7 cellular contexts compared by ENCODE assay signal in the genomic region with DNA sequence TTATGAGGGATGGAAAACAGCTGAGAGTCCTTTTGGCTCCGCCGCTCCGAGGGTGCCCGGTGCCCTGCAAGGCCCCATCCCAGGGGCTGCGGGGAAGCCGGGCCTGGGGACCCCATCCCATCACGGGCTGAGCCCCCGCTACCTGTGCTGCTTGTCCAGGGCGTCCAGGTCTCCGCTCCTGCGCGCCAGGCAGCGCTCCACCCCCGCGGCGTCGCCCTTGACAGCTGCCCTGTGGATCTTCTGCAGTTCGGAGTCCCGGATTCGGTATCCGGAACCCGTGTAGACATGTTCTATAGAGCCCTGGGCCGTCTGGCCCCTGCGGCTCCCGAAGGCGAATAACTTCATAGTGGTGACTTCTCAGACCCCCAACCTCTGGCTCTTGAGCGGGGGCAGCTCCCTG.
A peak's percentile ranks its signal among the peaks of the same experiment; 100 is the strongest.
DNase-seq lines count a peak whose midpoint lies in the region; ATAC-seq and TF ChIP-seq lines count a peak whose summit lies in the region.
"Not testable (repeated sequence)": the region's sequence is repeated elsewhere in the genome, so short reads cannot be mapped to it uniquely, and the experiment has no call there.

No MANE protein-coding gene starts in this region.

- H3K27ac ChIP-seq in HUES48 (ENCODE audit: low read depth, low read length); duodenal mucosa (ENCODE audit: low read depth, low read length); right cardiac atrium (ENCODE audit: low read length); lower lobe of right lung: not testable (repeated sequence)
- H3K27ac ChIP-seq in skin epidermis, result peak overlapping the region in 3 of 21 experiments; percentile 14 to 70 (median 62)

- not testable (repeated sequence) for H3K4me1 Mint-ChIP-seq in T-helper 1 cell treated with Interleukin-12 subunit alpha and Interleukin-12 subunit beta and Interleukin-4 antibody, amounts not matched to agents 30 μg/mL and 1 μg/mL, for 36 hours (ENCODE audit: low read depth); activated T-helper 17 cell treated with anti-CD3 and anti-CD28 coated beads, Interleukin-2, amount 50 U/mL, for 72 hours

- H3K9me3 ChIP-seq in HUES48 (ENCODE audit: control insufficient read depth, insufficient read depth, low read length); duodenal mucosa (ENCODE audit: control insufficient read depth in 1 of 2, low read length in 2 of 2); right cardiac atrium (ENCODE audit: control insufficient read depth, low read length); lower lobe of right lung: not testable (repeated sequence)

- DNase-seq in right cardiac atrium, result not testable (repeated sequence)
- peak; percentile 20 for DNase-seq in lower lobe of right lung

- H3K9me3 Mint-ChIP-seq in T-helper 1 cell treated with Interleukin-12 subunit alpha and Interleukin-12 subunit beta and Interleukin-4 antibody, amounts not matched to agents 30 μg/mL and 1 μg/mL, for 36 hours; activated T-helper 17 cell treated with anti-CD3 and anti-CD28 coated beads, Interleukin-2, amount 50 U/mL, for 72 hours: not testable (repeated sequence)

- not testable (repeated sequence) for H3K36me3 ChIP-seq in HUES48 (ENCODE audit: control insufficient read depth, insufficient read depth, low read length); duodenal mucosa (ENCODE audit: control insufficient read depth in 1 of 2, insufficient read depth in 2 of 2, low read length in 2 of 2); lower lobe of right lung

- H3K4me3 ChIP-seq in HUES48 (ENCODE audit: low read depth, low read length) (peak overlapping the region; percentile 53), duodenal mucosa (ENCODE audit: low read depth in 1 of 2, low read length in 2 of 2) (peak overlapping the region; percentile 40 to 51), right cardiac atrium (ENCODE audit: low read length) (peak overlapping the region; percentile 35), lower lobe of right lung (peak overlapping the region; percentile 45), skin epidermis (peak overlapping the region in 6 of 7 experiments; percentile 16 to 50 (median 26))

- H3K9ac ChIP-seq in HUES48 (ENCODE audit: low read depth, low read length), result not testable (repeated sequence)
- H3K9ac ChIP-seq in duodenal mucosa (ENCODE audit: low read depth in 1 of 2, low read length in 2 of 2), result peak overlapping the region in 1 of 2 donors; percentile 25

- intact Hi-C loops in right cardiac atrium (cut with DNase I); lower lobe of right lung (cut with DNase I): not testable (repeated sequence)

- H3K4me1 ChIP-seq in HUES48 (ENCODE audit: control insufficient read depth, insufficient read depth, low read length); duodenal mucosa (ENCODE audit: control insufficient read depth in 1 of 2, insufficient read depth in 2 of 2, low read length in 2 of 2); right cardiac atrium (ENCODE audit: control insufficient read depth, insufficient read depth, low read length); lower lobe of right lung: not testable (repeated sequence)

- not testable (repeated sequence) for H3K36me3 Mint-ChIP-seq in T-helper 1 cell treated with Interleukin-12 subunit alpha and Interleukin-12 subunit beta and Interleukin-4 antibody, amounts not matched to agents 30 μg/mL and 1 μg/mL, for 36 hours (ENCODE audit: low read depth); activated T-helper 17 cell treated with anti-CD3 and anti-CD28 coated beads, Interleukin-2, amount 50 U/mL, for 72 hours (ENCODE audit: low read depth)

- H3K27me3 ChIP-seq in HUES48 (ENCODE audit: control insufficient read depth, insufficient read depth, low read length); duodenal mucosa (ENCODE audit: control insufficient read depth in 1 of 2, insufficient read depth in 2 of 2, low read length in 2 of 2); right cardiac atrium (ENCODE audit: control insufficient read depth, insufficient read depth); lower lobe of right lung (ENCODE audit: low read depth): not testable (repeated sequence)

- peak overlapping the region; percentile 91 for H3K4me3 Mint-ChIP-seq in T-helper 1 cell treated with Interleukin-12 subunit alpha and Interleukin-12 subunit beta and Interleukin-4 antibody, amounts not matched to agents 30 μg/mL and 1 μg/mL, for 36 hours
- H3K4me3 Mint-ChIP-seq in activated T-helper 17 cell treated with anti-CD3 and anti-CD28 coated beads, Interleukin-2, amount 50 U/mL, for 72 hours, result peak overlapping the region; percentile 26

- not testable (repeated sequence) for ATAC-seq in activated T-helper 17 cell treated with anti-CD3 and anti-CD28 coated beads, Interleukin-2, amount 50 U/mL, for 72 hours (replicated peaks); right cardiac atrium; lower lobe of right lung

- peak overlapping the region; percentile 84 for H3K27ac Mint-ChIP-seq in T-helper 1 cell treated with Interleukin-12 subunit alpha and Interleukin-12 subunit beta and Interleukin-4 antibody, amounts not matched to agents 30 μg/mL and 1 μg/mL, for 36 hours
- not testable (repeated sequence) for H3K27ac Mint-ChIP-seq in activated T-helper 17 cell treated with anti-CD3 and anti-CD28 coated beads, Interleukin-2, amount 50 U/mL, for 72 hours

- not testable (repeated sequence) for H3K27me3 Mint-ChIP-seq in T-helper 1 cell treated with Interleukin-12 subunit alpha and Interleukin-12 subunit beta and Interleukin-4 antibody, amounts not matched to agents 30 μg/mL and 1 μg/mL, for 36 hours (ENCODE audit: low read depth); activated T-helper 17 cell treated with anti-CD3 and anti-CD28 coated beads, Interleukin-2, amount 50 U/mL, for 72 hours

- not testable (repeated sequence) for TF ChIP-seq CTCF in lower lobe of right lung (IDR thresholded peaks at IDR 0.05)

- 10% methylated on average over 27 of the region's 27 CpGs for WGBS in right cardiac atrium
